Comparison of ENCODE assay signal across 8 cellular contexts in the genomic region with DNA sequence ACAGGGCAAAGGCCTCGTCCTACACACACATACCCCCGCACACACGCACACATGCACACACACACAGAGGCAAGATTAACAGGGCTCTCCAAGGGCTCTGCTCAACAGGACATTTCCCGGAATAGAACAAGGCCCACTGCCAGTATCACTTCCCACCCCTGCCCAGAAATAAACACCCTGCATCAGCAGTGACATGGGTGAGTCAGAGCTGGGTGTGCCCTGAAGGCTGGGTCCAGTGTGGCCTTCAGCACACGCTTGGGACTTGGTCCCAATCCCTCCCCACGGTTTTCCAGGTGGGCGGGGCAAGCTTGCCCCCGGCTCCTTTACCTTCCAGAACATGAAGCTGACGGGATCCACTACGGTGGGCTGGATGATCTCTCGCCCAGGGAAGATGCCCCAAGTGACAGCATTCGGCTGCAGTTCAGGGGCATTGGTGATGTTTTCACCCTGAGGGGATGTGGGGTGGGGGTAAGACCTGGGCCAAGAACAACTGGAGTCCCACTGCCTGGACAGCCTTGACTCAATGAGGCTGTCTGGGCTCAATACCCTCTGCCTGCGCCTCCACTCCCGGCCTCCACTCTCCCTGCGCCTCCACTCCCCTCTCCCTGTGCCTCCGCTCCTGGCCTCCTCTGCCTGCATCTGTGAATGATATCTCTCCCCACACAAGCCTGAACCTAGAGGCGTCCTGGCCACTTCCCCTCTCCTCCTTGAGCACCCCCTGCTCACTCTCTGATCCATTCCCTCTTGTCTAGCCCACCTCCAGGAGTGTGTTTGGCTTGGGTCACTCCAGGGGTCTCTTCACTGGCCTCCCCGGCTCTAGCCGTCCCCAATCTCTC. TPM values are rescaled to one million over a fixed set of nuclear protein-coding genes. Genes with fewer than 3 reads are reported as not detected.
A peak's percentile ranks its signal among the peaks of the same experiment; 100 is the strongest.
DNase-seq lines count a peak whose midpoint lies in the region; ATAC-seq and TF ChIP-seq lines count a peak whose summit lies in the region.

No MANE protein-coding gene starts in this region.

- H3K4me1 Mint-ChIP-seq in activated naive CD4-positive, alpha-beta T cell treated with anti-CD3 and anti-CD28 coated beads, Interleukin-2, amount 10 ng/mL, durations not matched to agents 7 days and 5 days: no peaks in the 10 kb centered on the region
- H3K4me1 Mint-ChIP-seq in activated naive CD4-positive, alpha-beta T cell treated with anti-CD3 and anti-CD28 coated beads for 36 hours (ENCODE audit: low read depth): no peaks in the 10 kb centered on the region

- no peak for TF ChIP-seq CTCF in vagina (IDR thresholded peaks at IDR 0.05)

- peak overlapping the region in 1 of 2 donors; percentile 57 for H3K9ac ChIP-seq in mucosa of rectum (ENCODE audit: low read depth in 1 of 2, low read length in 2 of 2)

- H3K9me3 Mint-ChIP-seq in activated naive CD4-positive, alpha-beta T cell treated with anti-CD3 and anti-CD28 coated beads, Interleukin-2, amount 10 ng/mL, durations not matched to agents 7 days and 5 days: no peaks in the 10 kb centered on the region
- no peaks in the 10 kb centered on the region for H3K9me3 Mint-ChIP-seq in activated naive CD4-positive, alpha-beta T cell treated with anti-CD3 and anti-CD28 coated beads for 36 hours

- peaks cover 8% of the 10 kb centered on the region for H3K36me3 Mint-ChIP-seq in activated naive CD4-positive, alpha-beta T cell treated with anti-CD3 and anti-CD28 coated beads, Interleukin-2, amount 10 ng/mL, durations not matched to agents 7 days and 5 days
- peaks cover 6% of the 10 kb centered on the region for H3K36me3 Mint-ChIP-seq in activated naive CD4-positive, alpha-beta T cell treated with anti-CD3 and anti-CD28 coated beads for 36 hours (ENCODE audit: low read depth)

- CTCF ChIA-PET in activated naive CD4-positive, alpha-beta T cell treated with anti-CD3 and anti-CD28 coated beads, Interleukin-2, amount 10 ng/mL, durations not matched to agents 7 days and 5 days (lab: Charles Lee): no interaction called here
- CTCF ChIA-PET in activated naive CD4-positive, alpha-beta T cell treated with anti-CD3 and anti-CD28 coated beads for 36 hours (lab: Charles Lee): interaction anchor here (0.6 kb wide), 1 partner anchor 1777 kb away, joined by 3 read pairs; no protein-coding TSS in a partner anchor

- ATAC-seq in HG03460 (IDR thresholded peaks at IDR 0.05; ENCODE audit: unreplicated experiment): no peak

- H3K27me3 ChIP-seq in mucosa of rectum (ENCODE audit: control insufficient read depth in 2 of 2, insufficient read depth in 2 of 2, low read length in 2 of 2) (no peaks in the 10 kb centered on the region), vagina (no peaks in the 10 kb centered on the region)

- peak in 1 of 2 donors; percentile 22 for TF ChIP-seq POLR2A in vagina (IDR thresholded peaks at IDR 0.05)

- H3K27me3 Mint-ChIP-seq in activated naive CD4-positive, alpha-beta T cell treated with anti-CD3 and anti-CD28 coated beads, Interleukin-2, amount 10 ng/mL, durations not matched to agents 7 days and 5 days: no peaks in the 10 kb centered on the region
- H3K27me3 Mint-ChIP-seq in activated naive CD4-positive, alpha-beta T cell treated with anti-CD3 and anti-CD28 coated beads for 36 hours (ENCODE audit: low read depth): no peaks in the 10 kb centered on the region

- no peaks in the 10 kb centered on the region for H3K9me3 ChIP-seq in mucosa of rectum (ENCODE audit: control insufficient read depth in 2 of 2, low read length in 2 of 2)
- H3K9me3 ChIP-seq in vagina: no peaks in the 10 kb centered on the region

- DNase-seq in activated naive CD4-positive, alpha-beta T cell treated with anti-CD3 and anti-CD28 coated beads, Interleukin-2, amount 10 ng/mL, durations not matched to agents 7 days and 5 days: no peak
- DNase-seq in activated naive CD4-positive, alpha-beta T cell treated with anti-CD3 and anti-CD28 coated beads for 36 hours: no peak
- peak; percentile 79 to 88 for DNase-seq in dermis microvascular lymphatic vessel endothelial cell (ENCODE audit: low read depth in 2 of 2)
- peak in 1 of 2 donors; percentile 99 for DNase-seq in vagina (ENCODE audit: extremely low spot score in 2 of 2)
- DNase-seq in activated CD4-positive, alpha-beta T cell treated with anti-CD3 and anti-CD28 coated beads for 4 hours: no peak
- DNase-seq in stimulated activated CD4-positive, alpha-beta T cell treated with anti-CD3 and anti-CD28 coated beads, Interleukin-2, amount 100 ng/mL, for 24 hours: no peak

- H3K4me1 ChIP-seq in mucosa of rectum (ENCODE audit: control insufficient read depth in 2 of 2, insufficient read depth in 2 of 2, low read length in 2 of 2): peaks cover 27 to 50% of the 10 kb centered on the region in 2 donors
- peaks cover 61% of the 10 kb centered on the region for H3K4me1 ChIP-seq in vagina

- peak overlapping the region; percentile 81 to 87 for H3K27ac ChIP-seq in mucosa of rectum (ENCODE audit: low read depth in 2 of 2, low read length in 2 of 2)
- peak overlapping the region; percentile 99 for H3K27ac ChIP-seq in vagina

- intact Hi-C loops in activated naive CD4-positive, alpha-beta T cell treated with anti-CD3 and anti-CD28 coated beads for 36 hours (cut with micrococcal nuclease): no loop called here
- intact Hi-C loops in vagina (cut with DNase I): no loop called here

- H3K4me3 Mint-ChIP-seq in activated naive CD4-positive, alpha-beta T cell treated with anti-CD3 and anti-CD28 coated beads, Interleukin-2, amount 10 ng/mL, durations not matched to agents 7 days and 5 days: no peak overlapping the region
- H3K4me3 Mint-ChIP-seq in activated naive CD4-positive, alpha-beta T cell treated with anti-CD3 and anti-CD28 coated beads for 36 hours: no peak overlapping the region

- peak overlapping the region; percentile 5 for H3K27ac Mint-ChIP-seq in activated naive CD4-positive, alpha-beta T cell treated with anti-CD3 and anti-CD28 coated beads, Interleukin-2, amount 10 ng/mL, durations not matched to agents 7 days and 5 days
- H3K27ac Mint-ChIP-seq in activated naive CD4-positive, alpha-beta T cell treated with anti-CD3 and anti-CD28 coated beads for 36 hours: no peak overlapping the region

- peak overlapping the region in 1 of 2 donors; percentile 15 for H3K4me3 ChIP-seq in mucosa of rectum (ENCODE audit: low read length in 2 of 2)
- H3K4me3 ChIP-seq in vagina: peak overlapping the region in 1 of 2 donors; percentile 7

- peaks cover 39 to 45% of the 10 kb centered on the region in 2 donors for H3K36me3 ChIP-seq in mucosa of rectum (ENCODE audit: control insufficient read depth in 2 of 2, insufficient read depth in 2 of 2, low read length in 2 of 2)
- H3K36me3 ChIP-seq in vagina: peaks cover 0 to 36% of the 10 kb centered on the region in 2 donors

RNA-seq across cellular contexts. Expression of gene MTHFR, which starts 14.7 kb away (rescaled TPM):
- 1 to 10 TPM; 7.1 to 7.9 TPM for total RNA-seq in activated naive CD4-positive, alpha-beta T cell treated with anti-CD3 and anti-CD28 coated beads for 36 hours
- 30.2 and 53.2 TPM in 2 replicates for total RNA-seq in dermis microvascular lymphatic vessel endothelial cell
- 47.9 TPM for total RNA-seq in vagina

RNA-seq across cellular contexts. Expression of gene CLCN6, which starts 14.9 kb away (rescaled TPM):
- total RNA-seq in activated naive CD4-positive, alpha-beta T cell treated with anti-CD3 and anti-CD28 coated beads for 36 hours: 10 to 100 TPM; 11.3 to 11.6 TPM
- total RNA-seq in dermis microvascular lymphatic vessel endothelial cell (5.9 and 7.0 TPM in 2 replicates), vagina (19.2 TPM)

RNA-seq across cellular contexts. Expression of gene C1orf167, which starts 29.1 kb away (rescaled TPM):
- not detected for total RNA-seq in activated naive CD4-positive, alpha-beta T cell treated with anti-CD3 and anti-CD28 coated beads for 36 hours
- total RNA-seq in dermis microvascular lymphatic vessel endothelial cell (0.25 and 0.26 TPM in 2 replicates), vagina (not detected)

RNA-seq across cellular contexts. Expression of gene AGTRAP, which starts 55.2 kb away (rescaled TPM):
- total RNA-seq in activated naive CD4-positive, alpha-beta T cell treated with anti-CD3 and anti-CD28 coated beads for 36 hours: 10 to 100 TPM; 20.3 to 21.7 TPM
- total RNA-seq in dermis microvascular lymphatic vessel endothelial cell (34.0 and 46.8 TPM in 2 replicates), vagina (49.4 TPM)

RNA-seq across cellular contexts. Expression of gene NPPA, which starts 56.5 kb away (rescaled TPM):
- not detected for total RNA-seq in activated naive CD4-positive, alpha-beta T cell treated with anti-CD3 and anti-CD28 coated beads for 36 hours
- total RNA-seq in dermis microvascular lymphatic vessel endothelial cell (not detected in 2 replicates), vagina (not detected)

Comparison
In these comparisons a context has a peak if more than half of its experiments do, and no peak if none do; other contexts are left out.
1. DNase-seq: peak in dermis microvascular lymphatic vessel endothelial cell (2 of 2); none in activated naive CD4-positive, alpha-beta T cell treated with anti-CD3 and anti-CD28 coated beads, Interleukin-2, amount 10 ng/mL, durations not matched to agents 7 days and 5 days (single experiment), activated naive CD4-positive, alpha-beta T cell treated with anti-CD3 and anti-CD28 coated beads for 36 hours (single experiment), activated CD4-positive, alpha-beta T cell treated with anti-CD3 and anti-CD28 coated beads for 4 hours (0 of 2) and stimulated activated CD4-positive, alpha-beta T cell treated with anti-CD3 and anti-CD28 coated beads, Interleukin-2, amount 100 ng/mL, for 24 hours (0 of 2).